1 cellular context compared by ENCODE assay signal in the genomic region with DNA sequence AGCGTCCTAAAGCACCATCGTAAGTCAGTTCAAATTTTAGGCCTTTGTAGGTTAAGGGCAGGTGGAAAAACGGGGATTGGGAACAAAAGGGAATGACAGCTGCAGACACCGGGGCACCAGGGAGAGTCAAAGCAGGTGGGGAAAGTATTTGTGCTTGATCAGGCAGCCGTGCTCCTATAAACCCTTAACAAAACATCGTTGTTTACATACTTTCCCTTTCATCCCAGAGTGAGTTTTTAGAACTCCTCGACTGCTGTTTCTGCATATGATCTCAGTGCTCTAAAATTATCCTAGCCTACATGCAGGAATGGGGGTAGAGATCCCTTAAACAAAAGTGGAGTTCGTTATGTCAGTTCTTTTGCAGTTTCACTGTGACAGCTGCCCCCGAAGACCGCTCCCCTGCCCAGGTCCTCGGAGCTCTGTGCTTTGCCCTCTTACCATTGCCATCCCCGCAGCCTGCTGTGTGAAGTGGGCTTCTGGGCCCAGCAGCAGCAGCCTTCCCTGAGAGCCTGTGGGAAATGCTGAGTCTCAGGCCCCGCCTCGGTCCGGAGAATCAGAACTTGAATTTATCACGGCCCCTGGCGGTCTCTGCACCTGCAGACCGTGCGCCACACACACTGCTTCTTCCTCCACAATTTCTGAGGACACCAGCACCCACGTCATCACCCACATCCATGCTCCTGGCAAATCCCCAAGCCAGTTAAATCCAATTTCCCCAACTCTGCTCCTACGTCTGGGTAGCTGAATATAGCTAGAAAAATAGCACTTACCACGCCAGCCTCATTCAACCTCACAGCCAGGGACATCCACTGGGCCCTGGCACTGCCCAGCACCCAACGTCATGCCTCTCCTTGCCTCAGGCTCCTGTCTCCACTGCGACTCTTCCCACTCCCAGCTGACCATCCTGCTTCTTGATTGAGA.
TF ChIP-seq lines count a peak whose summit lies in the region.

No MANE protein-coding gene starts in this region.

TF ChIP-seq in K562, 482 proteins besides CTCF, POLR2A, EP300 and RAD21 (continued from another document):
- TF ChIP-seq, protein P1, sequence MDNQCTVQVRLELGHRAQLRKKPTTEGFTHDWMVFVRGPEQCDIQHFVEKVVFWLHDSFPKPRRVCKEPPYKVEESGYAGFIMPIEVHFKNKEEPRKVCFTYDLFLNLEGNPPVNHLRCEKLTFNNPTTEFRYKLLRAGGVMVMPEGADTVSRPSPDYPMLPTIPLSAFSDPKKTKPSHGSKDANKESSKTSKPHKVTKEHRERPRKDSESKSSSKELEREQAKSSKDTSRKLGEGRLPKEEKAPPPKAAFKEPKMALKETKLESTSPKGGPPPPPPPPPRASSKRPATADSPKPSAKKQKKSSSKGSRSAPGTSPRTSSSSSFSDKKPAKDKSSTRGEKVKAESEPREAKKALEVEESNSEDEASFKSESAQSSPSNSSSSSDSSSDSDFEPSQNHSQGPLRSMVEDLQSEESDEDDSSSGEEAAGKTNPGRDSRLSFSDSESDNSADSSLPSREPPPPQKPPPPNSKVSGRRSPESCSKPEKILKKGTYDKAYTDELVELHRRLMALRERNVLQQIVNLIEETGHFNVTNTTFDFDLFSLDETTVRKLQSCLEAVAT (IDR thresholded peaks at IDR 0.05): no peak
- TF ChIP-seq ELF4 (CRISPR knock-in tag; IDR thresholded peaks at IDR 0.05) (no peak), ZNF133 (CRISPR knock-in tag; IDR thresholded peaks at IDR 0.05) (no peak), CREBBP (IDR thresholded peaks at IDR 0.05; ENCODE audit: low read depth, low read length) (no peak), ZNF431 (CRISPR knock-in tag; IDR thresholded peaks at IDR 0.05) (no peak), DPF2 (IDR thresholded peaks at IDR 0.05) (no peak), EWSR1 (IDR thresholded peaks at IDR 0.05; ENCODE audit: borderline replicate concordance, low read depth, partially characterized antibody) (no peak), DIDO1 (tag; IDR thresholded peaks at IDR 0.05; ENCODE audit: low read depth) (no peak), NR3C1 (CRISPR knock-in tag; IDR thresholded peaks at IDR 0.05) (no peak)
- TF ChIP-seq, protein P2, sequence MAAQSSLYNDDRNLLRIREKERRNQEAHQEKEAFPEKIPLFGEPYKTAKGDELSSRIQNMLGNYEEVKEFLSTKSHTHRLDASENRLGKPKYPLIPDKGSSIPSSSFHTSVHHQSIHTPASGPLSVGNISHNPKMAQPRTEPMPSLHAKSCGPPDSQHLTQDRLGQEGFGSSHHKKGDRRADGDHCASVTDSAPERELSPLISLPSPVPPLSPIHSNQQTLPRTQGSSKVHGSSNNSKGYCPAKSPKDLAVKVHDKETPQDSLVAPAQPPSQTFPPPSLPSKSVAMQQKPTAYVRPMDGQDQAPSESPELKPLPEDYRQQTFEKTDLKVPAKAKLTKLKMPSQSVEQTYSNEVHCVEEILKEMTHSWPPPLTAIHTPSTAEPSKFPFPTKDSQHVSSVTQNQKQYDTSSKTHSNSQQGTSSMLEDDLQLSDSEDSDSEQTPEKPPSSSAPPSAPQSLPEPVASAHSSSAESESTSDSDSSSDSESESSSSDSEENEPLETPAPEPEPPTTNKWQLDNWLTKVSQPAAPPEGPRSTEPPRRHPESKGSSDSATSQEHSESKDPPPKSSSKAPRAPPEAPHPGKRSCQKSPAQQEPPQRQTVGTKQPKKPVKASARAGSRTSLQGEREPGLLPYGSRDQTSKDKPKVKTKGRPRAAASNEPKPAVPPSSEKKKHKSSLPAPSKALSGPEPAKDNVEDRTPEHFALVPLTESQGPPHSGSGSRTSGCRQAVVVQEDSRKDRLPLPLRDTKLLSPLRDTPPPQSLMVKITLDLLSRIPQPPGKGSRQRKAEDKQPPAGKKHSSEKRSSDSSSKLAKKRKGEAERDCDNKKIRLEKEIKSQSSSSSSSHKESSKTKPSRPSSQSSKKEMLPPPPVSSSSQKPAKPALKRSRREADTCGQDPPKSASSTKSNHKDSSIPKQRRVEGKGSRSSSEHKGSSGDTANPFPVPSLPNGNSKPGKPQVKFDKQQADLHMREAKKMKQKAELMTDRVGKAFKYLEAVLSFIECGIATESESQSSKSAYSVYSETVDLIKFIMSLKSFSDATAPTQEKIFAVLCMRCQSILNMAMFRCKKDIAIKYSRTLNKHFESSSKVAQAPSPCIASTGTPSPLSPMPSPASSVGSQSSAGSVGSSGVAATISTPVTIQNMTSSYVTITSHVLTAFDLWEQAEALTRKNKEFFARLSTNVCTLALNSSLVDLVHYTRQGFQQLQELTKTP (IDR thresholded peaks at IDR 0.05; ENCODE audit: low read depth in 1 of 2, partially characterized antibody in 2 of 2): no peak
- TF ChIP-seq, protein P3, sequence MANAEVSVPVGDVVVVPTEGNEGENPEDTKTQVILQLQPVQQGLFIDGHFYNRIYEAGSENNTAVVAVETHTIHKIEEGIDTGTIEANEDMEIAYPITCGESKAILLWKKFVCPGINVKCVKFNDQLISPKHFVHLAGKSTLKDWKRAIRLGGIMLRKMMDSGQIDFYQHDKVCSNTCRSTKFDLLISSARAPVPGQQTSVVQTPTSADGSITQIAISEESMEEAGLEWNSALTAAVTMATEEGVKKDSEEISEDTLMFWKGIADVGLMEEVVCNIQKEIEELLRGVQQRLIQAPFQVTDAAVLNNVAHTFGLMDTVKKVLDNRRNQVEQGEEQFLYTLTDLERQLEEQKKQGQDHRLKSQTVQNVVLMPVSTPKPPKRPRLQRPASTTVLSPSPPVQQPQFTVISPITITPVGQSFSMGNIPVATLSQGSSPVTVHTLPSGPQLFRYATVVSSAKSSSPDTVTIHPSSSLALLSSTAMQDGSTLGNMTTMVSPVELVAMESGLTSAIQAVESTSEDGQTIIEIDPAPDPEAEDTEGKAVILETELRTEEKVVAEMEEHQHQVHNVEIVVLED (CRISPR knock-in tag; IDR thresholded peaks at IDR 0.05): no peak
